1 cellular context compared by ENCODE assay signal in genomic region chr15:88586401-88587162, GRCh38.
TF ChIP-seq lines count a peak whose summit lies in the region.

No MANE protein-coding gene starts in this region.

TF ChIP-seq in HEK293, 187 proteins besides CTCF, POLR2A, EP300 and RAD21 (continued from another document):
- peak; percentile 47 for TF ChIP-seq PRDM4 (tag by site-specific recombination; IDR thresholded peaks at IDR 0.05)
- TF ChIP-seq ZNF394 (tag by site-specific recombination; IDR thresholded peaks at IDR 0.05; ENCODE audit: borderline replicate concordance), result peak; percentile 78
- peak; percentile 83 for TF ChIP-seq OSR2 (tag by site-specific recombination; IDR thresholded peaks at IDR 0.05)
- no peak for TF ChIP-seq PRDM1 (tag by site-specific recombination; IDR thresholded peaks at IDR 0.05)
- peak; percentile 90 for TF ChIP-seq PRDM10 (tag by site-specific recombination; IDR thresholded peaks at IDR 0.05)
- TF ChIP-seq TRIM28 (IDR thresholded peaks at IDR 0.05; ENCODE audit: borderline replicate concordance, low read length), result peak; percentile 92
- TF ChIP-seq ZNF701 (tag by site-specific recombination; IDR thresholded peaks at IDR 0.05), result no peak
- peak; percentile 81; the same call in 1 of the 2 replicates for TF ChIP-seq GLI2 (tag by site-specific recombination; IDR thresholded peaks at IDR 0.05; ENCODE audit: borderline replicate concordance, low read depth)
- TF ChIP-seq FEZF1 (tag by site-specific recombination; IDR thresholded peaks at IDR 0.05), result peak; percentile 87
- peak; percentile 57 for TF ChIP-seq ZNF518A (tag by site-specific recombination; conservative IDR thresholded peaks at IDR 0.05; ENCODE audit: low read depth)
- peak; percentile 30; the same call in 1 of the 2 replicates for TF ChIP-seq KLF16 (tag by site-specific recombination; IDR thresholded peaks at IDR 0.05)
